Comparison of ENCODE assay signal across 8 cellular contexts in genomic region chr12:46585854-46586621, GRCh38.
DNase-seq lines count a peak whose midpoint lies in the region; ATAC-seq and TF ChIP-seq lines count a peak whose summit lies in the region.

No MANE protein-coding gene starts in this region.

- POLR2A ChIA-PET in CD8-positive, alpha-beta T cell (lab: Charles Lee), result interaction anchor here (0.5 to 1.9 kb wide), 6 partner anchors 9 to 214 kb away, joined by 3 to 10 read pairs (median 4); no protein-coding TSS in a partner anchor
- POLR2A ChIA-PET in SK-N-SH (lab: Yijun Ruan, JAX), result no interaction called here

- H3K4me1 ChIP-seq in CD8-positive, alpha-beta T cell (ENCODE audit: insufficient read depth, low read length), result peaks cover 20% of the 10 kb centered on the region
- H3K4me1 ChIP-seq in Loucy (ENCODE audit: insufficient read depth, low read length, poor library complexity, severe bottlenecking), result peaks cover 9% of the 10 kb centered on the region
- H3K4me1 ChIP-seq in hepatocyte (ENCODE audit: insufficient read depth), result no peaks in the 10 kb centered on the region
- H3K4me1 ChIP-seq in SK-N-SH (ENCODE audit: control insufficient read depth in 1 of 2, insufficient read depth in 2 of 2, low read depth in 1 of 2, low read length in 1 of 2), result peaks cover 0 to 6% of the 10 kb centered on the region in 2 experiments; a peak in 1 of 4 replicates

- peaks cover 47% of the 10 kb centered on the region for H3K36me3 Mint-ChIP-seq in CD8-positive, alpha-beta T cell
- H3K36me3 Mint-ChIP-seq in activated CD4-positive, alpha-beta T cell treated with anti-CD3 and anti-CD28 coated beads, Interleukin-2, amount 10 ng/mL, durations not matched to agents 24 days and 14 days (ENCODE audit: low read depth), result peaks cover 56% of the 10 kb centered on the region

- no peaks in the 10 kb centered on the region for H3K79me2 ChIP-seq in Loucy (ENCODE audit: insufficient read depth, low read length)
- H3K79me2 ChIP-seq in hepatocyte, result no peaks in the 10 kb centered on the region
- no peaks in the 10 kb centered on the region for H3K79me2 ChIP-seq in SK-N-SH (ENCODE audit: insufficient read depth)

- CTCF ChIA-PET in CD8-positive, alpha-beta T cell (lab: Charles Lee), result interaction anchor here (0.7 to 1.5 kb wide), 4 partner anchors 10 to 80 kb away, joined by 3 to 4 read pairs (median 4); no protein-coding TSS in a partner anchor
- CTCF ChIA-PET in SK-N-SH (lab: Yijun Ruan, JAX), result no interaction called here

- peak overlapping the region; percentile 85 for H3K27ac Mint-ChIP-seq in CD8-positive, alpha-beta T cell
- peak overlapping the region; percentile 43 for H3K27ac Mint-ChIP-seq in activated CD4-positive, alpha-beta T cell treated with anti-CD3 and anti-CD28 coated beads, Interleukin-2, amount 10 ng/mL, durations not matched to agents 24 days and 14 days

- intact Hi-C loops in CD8-positive, alpha-beta T cell (cut with DNase I, micrococcal nuclease), result loop anchor here in 1 of 2 experiments (5.0 to 10.0 kb wide), 3 partner anchors 39 to 201 kb away; no protein-coding TSS in a partner anchor
- intact Hi-C loops in activated CD4-positive, alpha-beta T cell treated with anti-CD3 and anti-CD28 coated beads, Interleukin-2, amount 10 ng/mL, durations not matched to agents 24 days and 14 days (cut with micrococcal nuclease), result no loop called here
- intact Hi-C loops in dorsolateral prefrontal cortex (cut with DNase I), result no loop called here

- H3K9ac ChIP-seq in Loucy (ENCODE audit: low read depth, low read length, poor library complexity, severe bottlenecking) (no peak overlapping the region), SK-N-SH (no peak overlapping the region)

- H3K27me3 ChIP-seq in CD8-positive, alpha-beta T cell (ENCODE audit: insufficient read depth, low read length), result no peaks in the 10 kb centered on the region
- H3K27me3 ChIP-seq in Loucy (ENCODE audit: insufficient read depth, low read length, poor library complexity, severe bottlenecking), result no peaks in the 10 kb centered on the region
- H3K27me3 ChIP-seq in hepatocyte, result no peaks in the 10 kb centered on the region
- no peaks in the 10 kb centered on the region for H3K27me3 ChIP-seq in SK-N-SH (ENCODE audit: insufficient read depth)
- no peaks in the 10 kb centered on the region for H3K27me3 ChIP-seq in dorsolateral prefrontal cortex

- H3K4me1 Mint-ChIP-seq in CD8-positive, alpha-beta T cell (ENCODE audit: low read depth), result peaks cover 51% of the 10 kb centered on the region
- H3K4me1 Mint-ChIP-seq in activated CD4-positive, alpha-beta T cell treated with anti-CD3 and anti-CD28 coated beads, Interleukin-2, amount 10 ng/mL, durations not matched to agents 24 days and 14 days, result peaks cover 43% of the 10 kb centered on the region

- no peaks in the 10 kb centered on the region for H3K27me3 Mint-ChIP-seq in CD8-positive, alpha-beta T cell (ENCODE audit: low read depth)
- no peaks in the 10 kb centered on the region for H3K27me3 Mint-ChIP-seq in activated CD4-positive, alpha-beta T cell treated with anti-CD3 and anti-CD28 coated beads, Interleukin-2, amount 10 ng/mL, durations not matched to agents 24 days and 14 days

- TF ChIP-seq RAD21 in SK-N-SH (IDR thresholded peaks at IDR 0.05; ENCODE audit: low read length), result no peak

- H3K9me2 ChIP-seq in Loucy (replicated peaks; ENCODE audit: low read depth, low read length), result no peaks in the 10 kb centered on the region
- H3K9me2 ChIP-seq in hepatocyte (replicated peaks; ENCODE audit: insufficient read depth), result no peaks in the 10 kb centered on the region
- no peaks in the 10 kb centered on the region for H3K9me2 ChIP-seq in SK-N-SH

- WGBS in hepatocyte (ENCODE audit: low lambda C conversion rate, missing lambda C conversion rate), result 72% methylated on average over 7 of the region's 7 CpGs
- 45% methylated on average over 7 of the region's 7 CpGs for WGBS in SK-N-SH (ENCODE audit: low lambda C conversion rate)

- H3K9me3 ChIP-seq in CD8-positive, alpha-beta T cell (ENCODE audit: low read length), result peaks cover 13% of the 10 kb centered on the region
- H3K9me3 ChIP-seq in Loucy (ENCODE audit: insufficient read depth, low read depth, low read length) (peaks cover 10% of the 10 kb centered on the region), hepatocyte (ENCODE audit: low read depth) (no peaks in the 10 kb centered on the region), SK-N-SH (peaks cover 11% of the 10 kb centered on the region; the same call in 1 of the 2 replicates)

- no peak for TF ChIP-seq CTCF in CD8-positive, alpha-beta T cell (IDR thresholded peaks at IDR 0.05)
- TF ChIP-seq CTCF in Loucy (conservative IDR thresholded peaks at IDR 0.05; ENCODE audit: low read length) (no peak), hepatocyte (IDR thresholded peaks at IDR 0.05; ENCODE audit: poor library complexity) (no peak), SK-N-SH (IDR thresholded peaks at IDR 0.05) (no peak), dorsolateral prefrontal cortex (IDR thresholded peaks at IDR 0.05 in 54 of 56, conservative IDR thresholded peaks at IDR 0.05 in 2 of 56; ENCODE audit: low read depth in 1 of 56, partially characterized antibody in 56 of 56) (no peak), GM13976 (IDR thresholded peaks at IDR 0.05; ENCODE audit: borderline replicate concordance, control extremely low read depth, extremely low read depth, insufficient read depth, missing control alignments) (no peak)

- peak overlapping the region; percentile 30 for H3K4me3 ChIP-seq in CD8-positive, alpha-beta T cell (ENCODE audit: low read depth, low read length)
- H3K4me3 ChIP-seq in Loucy (ENCODE audit: low read length, poor library complexity, severe bottlenecking) (no peak overlapping the region), hepatocyte (no peak overlapping the region), SK-N-SH (ENCODE audit: low read depth in 2 of 2, low read length in 1 of 2) (no peak overlapping the region), dorsolateral prefrontal cortex (no peak overlapping the region)

- no peaks in the 10 kb centered on the region for H4K20me1 ChIP-seq in Loucy (ENCODE audit: insufficient read depth, low read length, poor library complexity, severe bottlenecking)
- no peaks in the 10 kb centered on the region for H4K20me1 ChIP-seq in hepatocyte (ENCODE audit: insufficient read depth, poor library complexity, severe bottlenecking)
- no peaks in the 10 kb centered on the region for H4K20me1 ChIP-seq in SK-N-SH (ENCODE audit: insufficient read depth)

- ATAC-seq in CD8-positive, alpha-beta T cell, result peak; percentile 29

- in situ Hi-C loops in GM13976 (cut with MboI; ENCODE audit: low sequenced_read_pairs, unreplicated experiment), result no loop called here

- H3K4me3 Mint-ChIP-seq in CD8-positive, alpha-beta T cell, result peak overlapping the region; percentile 57
- H3K4me3 Mint-ChIP-seq in activated CD4-positive, alpha-beta T cell treated with anti-CD3 and anti-CD28 coated beads, Interleukin-2, amount 10 ng/mL, durations not matched to agents 24 days and 14 days, result peak overlapping the region; percentile 41

- peak overlapping the region; percentile 18 for H3K4me2 ChIP-seq in Loucy (ENCODE audit: low read depth, low read length, poor library complexity, severe bottlenecking)
- H3K4me2 ChIP-seq in hepatocyte, result peak overlapping the region; percentile 34
- H3K4me2 ChIP-seq in SK-N-SH, result no peak overlapping the region

- H2AFZ ChIP-seq in Loucy (ENCODE audit: low read length), result peak overlapping the region; percentile 43; the same call in 1 of the 2 replicates
- H2AFZ ChIP-seq in hepatocyte, result no peak overlapping the region
- H2AFZ ChIP-seq in SK-N-SH (ENCODE audit: low read depth), result no peak overlapping the region

- peaks cover 42% of the 10 kb centered on the region for H3K9me3 Mint-ChIP-seq in CD8-positive, alpha-beta T cell
- H3K9me3 Mint-ChIP-seq in activated CD4-positive, alpha-beta T cell treated with anti-CD3 and anti-CD28 coated beads, Interleukin-2, amount 10 ng/mL, durations not matched to agents 24 days and 14 days, result peaks cover 31% of the 10 kb centered on the region

- no peaks in the 10 kb centered on the region for H3K36me3 ChIP-seq in CD8-positive, alpha-beta T cell (ENCODE audit: insufficient read depth, low read length)
- no peaks in the 10 kb centered on the region for H3K36me3 ChIP-seq in Loucy (ENCODE audit: insufficient read depth, low read length)
- H3K36me3 ChIP-seq in hepatocyte (replicated peaks; ENCODE audit: insufficient read depth, low read depth), result no peaks in the 10 kb centered on the region
- H3K36me3 ChIP-seq in SK-N-SH (replicated peaks in 1 of 2; ENCODE audit: control insufficient read depth in 1 of 2, insufficient read depth in 2 of 2, low read length in 1 of 2), result no peaks in the 10 kb centered on the region

- TF ChIP-seq EP300 in SK-N-SH (IDR thresholded peaks at IDR 0.05; ENCODE audit: borderline replicate concordance in 1 of 2, low read depth in 1 of 2, low read length in 1 of 2), result no peak

- H3F3A ChIP-seq in Loucy (ENCODE audit: low read depth) (no peaks in the 10 kb centered on the region), SK-N-SH (replicated peaks; ENCODE audit: insufficient read depth) (no peaks in the 10 kb centered on the region)

- H3K27ac ChIP-seq in CD8-positive, alpha-beta T cell (ENCODE audit: low read depth, low read length), result no peak overlapping the region
- H3K27ac ChIP-seq in hepatocyte (peak overlapping the region; percentile 14), SK-N-SH (ENCODE audit: low read depth in 2 of 2, low read length in 1 of 2) (no peak overlapping the region), dorsolateral prefrontal cortex (no peak overlapping the region)

- DNase-seq in CD8-positive, alpha-beta T cell, result peak; percentile 10 to 83 (median 49)
- peak; percentile 89 for DNase-seq in activated CD4-positive, alpha-beta T cell treated with anti-CD3 and anti-CD28 coated beads, Interleukin-2, amount 10 ng/mL, durations not matched to agents 24 days and 14 days
- DNase-seq in hepatocyte (ENCODE audit: low spot score) (peak; percentile 73), ureter (ENCODE audit: low spot score) (peak; percentile 74), SK-N-SH (no peak), dorsolateral prefrontal cortex (no peak), GM13976 (ENCODE audit: low spot score) (no peak)

TF ChIP-seq in SK-N-SH, 30 proteins besides CTCF, POLR2A, EP300 and RAD21:
- TF ChIP-seq EZH2phosphoT487 (IDR thresholded peaks at IDR 0.05; ENCODE audit: borderline replicate concordance, low read depth) (no peak), GATA2 (CRISPR knock-in tag; IDR thresholded peaks at IDR 0.05) (no peak), FOXM1 (IDR thresholded peaks at IDR 0.05; ENCODE audit: low read depth) (no peak)
- TF ChIP-seq, protein P1, sequence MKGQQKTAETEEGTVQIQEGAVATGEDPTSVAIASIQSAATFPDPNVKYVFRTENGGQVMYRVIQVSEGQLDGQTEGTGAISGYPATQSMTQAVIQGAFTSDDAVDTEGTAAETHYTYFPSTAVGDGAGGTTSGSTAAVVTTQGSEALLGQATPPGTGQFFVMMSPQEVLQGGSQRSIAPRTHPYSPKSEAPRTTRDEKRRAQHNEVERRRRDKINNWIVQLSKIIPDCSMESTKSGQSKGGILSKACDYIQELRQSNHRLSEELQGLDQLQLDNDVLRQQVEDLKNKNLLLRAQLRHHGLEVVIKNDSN (IDR thresholded peaks at IDR 0.05; ENCODE audit: borderline replicate concordance, low read depth), result no peak
TF ChIP-seq in SK-N-SH: peak in this region for 0.

Comparison
In these comparisons a context has a peak if more than half of its experiments do, and no peak if none do; other contexts are left out.
1. DNase-seq: peak in CD8-positive, alpha-beta T cell (7 of 7), activated CD4-positive, alpha-beta T cell treated with anti-CD3 and anti-CD28 coated beads, Interleukin-2, amount 10 ng/mL, durations not matched to agents 24 days and 14 days (single experiment), hepatocyte (single experiment) and ureter (single experiment); none in SK-N-SH (single experiment), dorsolateral prefrontal cortex (0 of 10) and GM13976 (single experiment).